Comparison of ENCODE assay signal across 1 cellular context in genomic region chr6:9095671-9096260, GRCh38.
TF ChIP-seq lines count a peak whose summit lies in the region.

No MANE protein-coding gene starts in this region.

TF ChIP-seq in GM23338, 12 proteins besides CTCF, POLR2A, EP300 and RAD21 (continued from another document):
- no peak for TF ChIP-seq ZNF462 (CRISPR knock-in tag; IDR thresholded peaks at IDR 0.05)
- TF ChIP-seq NANOG (IDR thresholded peaks at IDR 0.05; ENCODE audit: borderline replicate concordance): no peak
- no peak for TF ChIP-seq REST (IDR thresholded peaks at IDR 0.05; ENCODE audit: unreplicated experiment)
- no peak for TF ChIP-seq ETS1 (IDR thresholded peaks at IDR 0.05)
- no peak for TF ChIP-seq JUNB (IDR thresholded peaks at IDR 0.05; ENCODE audit: unreplicated experiment)
- TF ChIP-seq EZH2phosphoT487 (IDR thresholded peaks at IDR 0.05; ENCODE audit: unreplicated experiment): no peak
